1 cellular context compared by ENCODE assay signal in genomic region chr10:26859241-26860025, GRCh38.
A peak's percentile ranks its signal among the peaks of the same experiment; 100 is the strongest.
TF ChIP-seq lines count a peak whose summit lies in the region.

No MANE protein-coding gene starts in this region.

TF ChIP-seq in K562, 482 proteins besides CTCF, POLR2A, EP300 and RAD21 (continued from another document):
- no peak for TF ChIP-seq JUND (IDR thresholded peaks at IDR 0.05; ENCODE audit: borderline replicate concordance, low read depth, low read length)
- TF ChIP-seq JUND (tag; IDR thresholded peaks at IDR 0.05; ENCODE audit: borderline replicate concordance, low read depth, low read length): no peak
- peak; percentile 34; the same call in 1 of the 2 replicates for TF ChIP-seq SMARCE1 (IDR thresholded peaks at IDR 0.05)
- TF ChIP-seq THAP12 (CRISPR knock-in tag; IDR thresholded peaks at IDR 0.05): no peak
- no peak for TF ChIP-seq RFX5 (IDR thresholded peaks at IDR 0.05; ENCODE audit: low read depth, low read length)
- no peak for TF ChIP-seq EGR1 (conservative IDR thresholded peaks at IDR 0.05)
- TF ChIP-seq TBL1XR1 (IDR thresholded peaks at IDR 0.05; ENCODE audit: low read length in 2 of 2): 0 out of 4 replicates have a peak, but pooled peaks of 1 of the 2 experiments have one; percentile 15
- TF ChIP-seq FOXK1 (CRISPR knock-in tag; IDR thresholded peaks at IDR 0.05; ENCODE audit: borderline replicate concordance): no peak
- TF ChIP-seq TAF9B (IDR thresholded peaks at IDR 0.05; ENCODE audit: partially characterized antibody): peak; percentile 31
- TF ChIP-seq MNT (conservative IDR thresholded peaks at IDR 0.05): 0 out of 4 replicates have a peak, but pooled peaks of 1 of the 2 experiments have one; percentile 10
- TF ChIP-seq DIDO1 (tag; IDR thresholded peaks at IDR 0.05; ENCODE audit: low read depth): no peak
- no peak for TF ChIP-seq ZNF445 (CRISPR knock-in tag; IDR thresholded peaks at IDR 0.05; ENCODE audit: low read depth)
- TF ChIP-seq HNRNPK (IDR thresholded peaks at IDR 0.05; ENCODE audit: low read depth, low read length, poor library complexity, severe bottlenecking): no peak
- 0 out of 2 replicates have a peak, but pooled peaks have one; percentile 10 for TF ChIP-seq SMARCA4 (IDR thresholded peaks at IDR 0.05)
- TF ChIP-seq AFF4 (CRISPR knock-in tag; IDR thresholded peaks at IDR 0.05): 0 out of 2 replicates have a peak, but pooled peaks have one; percentile 47
- 0 out of 2 replicates have a peak, but pooled peaks have one; percentile 9 for TF ChIP-seq DPF2 (IDR thresholded peaks at IDR 0.05)
